9 cellular contexts compared by ENCODE assay signal in the genomic region with DNA sequence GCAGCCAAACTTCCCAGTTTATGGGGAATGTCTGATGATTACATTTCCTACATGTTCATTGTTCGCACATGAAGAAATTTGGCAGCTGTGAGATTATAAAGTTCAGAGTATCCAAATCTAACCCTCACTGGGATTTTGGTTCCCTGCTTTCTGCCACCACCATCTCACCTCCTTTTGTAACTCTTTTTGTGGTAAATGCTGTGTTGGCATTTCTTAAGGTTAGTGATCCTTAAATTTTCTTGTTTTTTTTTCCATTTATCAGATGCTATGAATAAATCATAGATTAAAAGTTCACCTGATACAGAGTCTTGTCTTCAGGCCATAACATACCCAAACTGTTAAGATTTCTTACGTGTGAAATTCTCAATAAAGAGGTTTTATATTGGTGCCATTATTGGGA. TPM values are rescaled to one million over a fixed set of nuclear protein-coding genes. Genes with fewer than 3 reads are reported as not detected.
"Had no signal": no experiment of that assay in that cellular context is flagged by ENCODE, and none has a peak within 500 bp of the region (broad histone marks: within the 10 kb centered on the region; RNA-seq: fewer than 3 reads in every experiment).

No MANE protein-coding gene starts in this region.

- FAIRE-seq: G401.6, GM12878, GM12891, GM12892, GM18507, GM19239 had no signal

- H3K4me3 ChIP-seq: GM12878 had no signal

- DNase-seq: GDM1, GF-D8 had no signal

RNA-seq across cellular contexts. Expression of a gene that starts 8.5 kb away (rescaled TPM):
- total RNA-seq: G401, GM12878 had no signal
